In the genomic region with DNA sequence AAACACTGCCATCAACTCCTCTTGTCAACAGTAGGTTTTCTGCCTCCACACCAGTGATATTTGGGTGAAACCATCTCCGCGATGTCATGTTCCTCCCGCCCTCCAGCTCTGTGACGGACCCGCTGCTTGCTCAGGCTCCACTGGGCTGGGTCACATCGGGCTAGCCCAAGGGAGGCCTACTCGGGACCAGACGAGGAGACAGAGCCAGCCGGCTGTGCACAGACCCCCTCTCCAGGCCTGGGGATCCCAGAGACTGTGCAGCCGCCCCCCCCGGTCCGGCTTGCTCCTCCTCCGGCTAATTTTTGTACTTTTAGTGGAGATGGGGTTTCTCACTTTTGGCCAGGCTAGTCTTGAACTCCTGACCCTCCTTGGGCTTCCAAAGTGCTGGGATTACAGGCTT, we compare ENCODE assay signal across 34 cellular contexts.
"Had no signal": no experiment of that assay in that cellular context is flagged by ENCODE, and none has a peak within 500 bp of the region (broad histone marks: within the 10 kb centered on the region; RNA-seq: fewer than 3 reads in every experiment).

No MANE protein-coding gene starts in this region.

- H3K36me3 ChIP-seq: adrenal gland, ascending aorta, brain microvascular endothelial cell, breast epithelium, cardiac muscle cell had no signal

- H3K27ac ChIP-seq: adrenal gland, ascending aorta, body of pancreas, brain microvascular endothelial cell, breast epithelium, cardiac muscle cell had no signal

- H3K27me3 ChIP-seq: adrenal gland, ascending aorta, body of pancreas, brain microvascular endothelial cell, breast epithelium, cardiac muscle cell had no signal

- ATAC-seq: activated naive CD4-positive, alpha-beta T cell treated with anti-CD3 and anti-CD28 coated beads, Interleukin-2, amount 50 U/mL, for 72 hours; activated naive CD8-positive, alpha-beta T cell treated with anti-CD3 and anti-CD28 coated beads, Interleukin-2, amount 50 U/mL, for 24 hours; activated T-cell treated with anti-CD3 and anti-CD28 coated beads, Interleukin-2, amount 50 U/mL, for 4 hours; activated T-cell treated with anti-CD3 and anti-CD28 coated beads, Interleukin-2, amount 50 U/mL, for 72 hours; activated T-helper 17 cell treated with anti-CD3 and anti-CD28 coated beads, Interleukin-2, amount 50 U/mL, for 72 hours; body of pancreas had no signal

- H3K4me1 ChIP-seq: adrenal gland, ascending aorta, body of pancreas, breast epithelium had no signal

- DNase-seq: activated effector memory CD4-positive, alpha-beta T cell treated with anti-CD3 and anti-CD28 coated beads, Interleukin-2, amount 50 U/mL, for 16 hours; activated effector memory CD4-positive, alpha-beta T cell treated with Interleukin-2 at 50 U/mL for 16 hours; activated gamma-delta T cell; activated gamma-delta T cell treated with Interleukin-2 at 50 U/mL for 16 hours; activated naive CD4-positive, alpha-beta T cell; activated naive CD4-positive, alpha-beta T cell treated with anti-CD3 and anti-CD28 coated beads for 36 hours; activated naive CD4-positive, alpha-beta T cell treated with anti-CD3 and anti-CD28 coated beads, Interleukin-2, amount 10 ng/mL, durations not matched to agents 7 days and 5 days; activated naive CD4-positive, alpha-beta T cell treated with anti-CD3 and anti-CD28 coated beads, Interleukin-2, amount 50 U/mL, for 16 hours; activated naive CD4-positive, alpha-beta T cell treated with Interleukin-2 at 50 U/mL for 16 hours; activated naive CD8-positive, alpha-beta T cell treated with anti-CD3 and anti-CD28 coated beads for 36 hours; activated naive CD8-positive, alpha-beta T cell treated with anti-CD3 and anti-CD28 coated beads, Interleukin-2, amount 10 ng/mL, durations not matched to agents 7 days and 5 days; activated naive CD8-positive, alpha-beta T cell treated with anti-CD3 and anti-CD28 coated beads, Interleukin-2, amount 50 U/mL, for 24 hours; activated T-cell treated with anti-CD3 and anti-CD28 coated beads for 4 hours; activated T-cell treated with anti-CD3 and anti-CD28 coated beads, Interleukin-2, amount 50 U/mL, for 1 hour; activated T-cell treated with anti-CD3 and anti-CD28 coated beads, Interleukin-2, amount 50 U/mL, for 24 hours; activated T-cell treated with anti-CD3 and anti-CD28 coated beads, Interleukin-2, amount 50 U/mL, for 4 hours; activated T-cell treated with anti-CD3 and anti-CD28 coated beads, Interleukin-2, amount 50 U/mL, for 48 hours; activated T-cell treated with anti-CD3 and anti-CD28 coated beads, Interleukin-2, amount 50 U/mL, for 72 hours; adrenal gland; amniotic stem cell; amygdala; anterior cingulate cortex; aorta; body of pancreas; brain microvascular endothelial cell; caudate nucleus; central memory CD4-positive, alpha-beta T cell had no signal

- H3K4me3 ChIP-seq: adrenal gland, ascending aorta, body of pancreas, breast epithelium, cardiac muscle cell had no signal

- FAIRE-seq: astrocyte, bronchial epithelial cell had no signal

- H3K9me3 ChIP-seq: adrenal gland, ascending aorta, breast epithelium had no signal
